In genomic region chr9:128055222-128056040, GRCh38 we compare ENCODE assay signal across 1 cellular context.
TF ChIP-seq lines count a peak whose summit lies in the region.

No MANE protein-coding gene starts in this region.

TF ChIP-seq in liver, 16 proteins besides CTCF, POLR2A, EP300 and RAD21 (continued from another document):
- peak; percentile 54 for TF ChIP-seq REST (IDR thresholded peaks at IDR 0.05)
- TF ChIP-seq GABPA (IDR thresholded peaks at IDR 0.05 in 1 of 2, conservative IDR thresholded peaks at IDR 0.05 in 1 of 2): no peak
- peak; percentile 63 for TF ChIP-seq MAX (IDR thresholded peaks at IDR 0.05)
- TF ChIP-seq SP1 (IDR thresholded peaks at IDR 0.05): peak; percentile 86
- peak; percentile 72 to 83 for TF ChIP-seq RXRA (IDR thresholded peaks at IDR 0.05)
- TF ChIP-seq EGR1 (IDR thresholded peaks at IDR 0.05; ENCODE audit: low read depth in 2 of 2): no peak
